In the genomic region with DNA sequence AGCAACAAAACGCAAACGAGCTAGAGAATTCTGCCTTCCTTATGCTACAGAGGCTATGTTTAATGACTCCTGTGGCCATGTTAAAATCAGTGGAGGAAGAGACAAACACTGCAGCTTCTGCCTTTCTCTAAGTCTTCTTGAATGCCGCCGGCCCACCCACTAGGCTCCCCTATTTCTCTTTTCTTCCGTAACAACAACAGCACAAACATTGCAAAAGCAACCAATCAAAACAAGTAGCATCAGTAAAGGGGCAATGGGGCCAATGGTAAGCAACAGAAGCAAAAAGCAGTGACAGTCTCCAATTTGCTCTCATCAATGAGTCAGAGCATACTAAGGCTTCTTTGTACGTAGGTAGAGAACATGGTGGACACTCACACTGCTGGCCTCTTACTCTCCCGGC, we compare ENCODE assay signal across 1 cellular context.
TF ChIP-seq lines count a peak whose summit lies in the region.

No MANE protein-coding gene starts in this region.

TF ChIP-seq in H1, 55 proteins besides CTCF, POLR2A, EP300 and RAD21:
- TF ChIP-seq, protein P1, sequence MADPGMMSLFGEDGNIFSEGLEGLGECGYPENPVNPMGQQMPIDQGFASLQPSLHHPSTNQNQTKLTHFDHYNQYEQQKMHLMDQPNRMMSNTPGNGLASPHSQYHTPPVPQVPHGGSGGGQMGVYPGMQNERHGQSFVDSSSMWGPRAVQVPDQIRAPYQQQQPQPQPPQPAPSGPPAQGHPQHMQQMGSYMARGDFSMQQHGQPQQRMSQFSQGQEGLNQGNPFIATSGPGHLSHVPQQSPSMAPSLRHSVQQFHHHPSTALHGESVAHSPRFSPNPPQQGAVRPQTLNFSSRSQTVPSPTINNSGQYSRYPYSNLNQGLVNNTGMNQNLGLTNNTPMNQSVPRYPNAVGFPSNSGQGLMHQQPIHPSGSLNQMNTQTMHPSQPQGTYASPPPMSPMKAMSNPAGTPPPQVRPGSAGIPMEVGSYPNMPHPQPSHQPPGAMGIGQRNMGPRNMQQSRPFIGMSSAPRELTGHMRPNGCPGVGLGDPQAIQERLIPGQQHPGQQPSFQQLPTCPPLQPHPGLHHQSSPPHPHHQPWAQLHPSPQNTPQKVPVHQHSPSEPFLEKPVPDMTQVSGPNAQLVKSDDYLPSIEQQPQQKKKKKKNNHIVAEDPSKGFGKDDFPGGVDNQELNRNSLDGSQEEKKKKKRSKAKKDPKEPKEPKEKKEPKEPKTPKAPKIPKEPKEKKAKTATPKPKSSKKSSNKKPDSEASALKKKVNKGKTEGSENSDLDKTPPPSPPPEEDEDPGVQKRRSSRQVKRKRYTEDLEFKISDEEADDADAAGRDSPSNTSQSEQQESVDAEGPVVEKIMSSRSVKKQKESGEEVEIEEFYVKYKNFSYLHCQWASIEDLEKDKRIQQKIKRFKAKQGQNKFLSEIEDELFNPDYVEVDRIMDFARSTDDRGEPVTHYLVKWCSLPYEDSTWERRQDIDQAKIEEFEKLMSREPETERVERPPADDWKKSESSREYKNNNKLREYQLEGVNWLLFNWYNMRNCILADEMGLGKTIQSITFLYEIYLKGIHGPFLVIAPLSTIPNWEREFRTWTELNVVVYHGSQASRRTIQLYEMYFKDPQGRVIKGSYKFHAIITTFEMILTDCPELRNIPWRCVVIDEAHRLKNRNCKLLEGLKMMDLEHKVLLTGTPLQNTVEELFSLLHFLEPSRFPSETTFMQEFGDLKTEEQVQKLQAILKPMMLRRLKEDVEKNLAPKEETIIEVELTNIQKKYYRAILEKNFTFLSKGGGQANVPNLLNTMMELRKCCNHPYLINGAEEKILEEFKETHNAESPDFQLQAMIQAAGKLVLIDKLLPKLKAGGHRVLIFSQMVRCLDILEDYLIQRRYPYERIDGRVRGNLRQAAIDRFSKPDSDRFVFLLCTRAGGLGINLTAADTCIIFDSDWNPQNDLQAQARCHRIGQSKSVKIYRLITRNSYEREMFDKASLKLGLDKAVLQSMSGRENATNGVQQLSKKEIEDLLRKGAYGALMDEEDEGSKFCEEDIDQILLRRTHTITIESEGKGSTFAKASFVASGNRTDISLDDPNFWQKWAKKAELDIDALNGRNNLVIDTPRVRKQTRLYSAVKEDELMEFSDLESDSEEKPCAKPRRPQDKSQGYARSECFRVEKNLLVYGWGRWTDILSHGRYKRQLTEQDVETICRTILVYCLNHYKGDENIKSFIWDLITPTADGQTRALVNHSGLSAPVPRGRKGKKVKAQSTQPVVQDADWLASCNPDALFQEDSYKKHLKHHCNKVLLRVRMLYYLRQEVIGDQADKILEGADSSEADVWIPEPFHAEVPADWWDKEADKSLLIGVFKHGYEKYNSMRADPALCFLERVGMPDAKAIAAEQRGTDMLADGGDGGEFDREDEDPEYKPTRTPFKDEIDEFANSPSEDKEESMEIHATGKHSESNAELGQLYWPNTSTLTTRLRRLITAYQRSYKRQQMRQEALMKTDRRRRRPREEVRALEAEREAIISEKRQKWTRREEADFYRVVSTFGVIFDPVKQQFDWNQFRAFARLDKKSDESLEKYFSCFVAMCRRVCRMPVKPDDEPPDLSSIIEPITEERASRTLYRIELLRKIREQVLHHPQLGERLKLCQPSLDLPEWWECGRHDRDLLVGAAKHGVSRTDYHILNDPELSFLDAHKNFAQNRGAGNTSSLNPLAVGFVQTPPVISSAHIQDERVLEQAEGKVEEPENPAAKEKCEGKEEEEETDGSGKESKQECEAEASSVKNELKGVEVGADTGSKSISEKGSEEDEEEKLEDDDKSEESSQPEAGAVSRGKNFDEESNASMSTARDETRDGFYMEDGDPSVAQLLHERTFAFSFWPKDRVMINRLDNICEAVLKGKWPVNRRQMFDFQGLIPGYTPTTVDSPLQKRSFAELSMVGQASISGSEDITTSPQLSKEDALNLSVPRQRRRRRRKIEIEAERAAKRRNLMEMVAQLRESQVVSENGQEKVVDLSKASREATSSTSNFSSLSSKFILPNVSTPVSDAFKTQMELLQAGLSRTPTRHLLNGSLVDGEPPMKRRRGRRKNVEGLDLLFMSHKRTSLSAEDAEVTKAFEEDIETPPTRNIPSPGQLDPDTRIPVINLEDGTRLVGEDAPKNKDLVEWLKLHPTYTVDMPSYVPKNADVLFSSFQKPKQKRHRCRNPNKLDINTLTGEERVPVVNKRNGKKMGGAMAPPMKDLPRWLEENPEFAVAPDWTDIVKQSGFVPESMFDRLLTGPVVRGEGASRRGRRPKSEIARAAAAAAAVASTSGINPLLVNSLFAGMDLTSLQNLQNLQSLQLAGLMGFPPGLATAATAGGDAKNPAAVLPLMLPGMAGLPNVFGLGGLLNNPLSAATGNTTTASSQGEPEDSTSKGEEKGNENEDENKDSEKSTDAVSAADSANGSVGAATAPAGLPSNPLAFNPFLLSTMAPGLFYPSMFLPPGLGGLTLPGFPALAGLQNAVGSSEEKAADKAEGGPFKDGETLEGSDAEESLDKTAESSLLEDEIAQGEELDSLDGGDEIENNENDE (IDR thresholded peaks at IDR 0.05; ENCODE audit: insufficient replicate concordance, low read length), result peak; percentile 19
- TF ChIP-seq RNF2 (IDR thresholded peaks at IDR 0.05; ENCODE audit: borderline replicate concordance, low read depth, low read length, missing control alignments, poor library complexity, severe bottlenecking) (no peak), CHD2 (IDR thresholded peaks at IDR 0.05; ENCODE audit: low read length) (no peak), POLR2AphosphoS5 (IDR thresholded peaks at IDR 0.05; ENCODE audit: low read depth, low read length) (peak; percentile 56; the same call in 1 of the 2 replicates), TAF1 (IDR thresholded peaks at IDR 0.05; ENCODE audit: low read depth, low read length) (0 out of 2 replicates have a peak, but pooled peaks have one; percentile 38), RFX5 (IDR thresholded peaks at IDR 0.05; ENCODE audit: borderline replicate concordance, low read depth, low read length) (peak; percentile 37; the same call in 1 of the 2 replicates), KDM1A (IDR thresholded peaks at IDR 0.05; ENCODE audit: borderline replicate concordance, low read length) (no peak), SIN3A (conservative IDR thresholded peaks at IDR 0.05 in 1 of 2, IDR thresholded peaks at IDR 0.05 in 1 of 2; ENCODE audit: low read depth in 1 of 2, low read length in 2 of 2) (no peak), JUN (IDR thresholded peaks at IDR 0.05; ENCODE audit: low read depth, low read length) (no peak), SRF (IDR thresholded peaks at IDR 0.05; ENCODE audit: low read depth, low read length) (no peak)
- TF ChIP-seq, protein P2, sequence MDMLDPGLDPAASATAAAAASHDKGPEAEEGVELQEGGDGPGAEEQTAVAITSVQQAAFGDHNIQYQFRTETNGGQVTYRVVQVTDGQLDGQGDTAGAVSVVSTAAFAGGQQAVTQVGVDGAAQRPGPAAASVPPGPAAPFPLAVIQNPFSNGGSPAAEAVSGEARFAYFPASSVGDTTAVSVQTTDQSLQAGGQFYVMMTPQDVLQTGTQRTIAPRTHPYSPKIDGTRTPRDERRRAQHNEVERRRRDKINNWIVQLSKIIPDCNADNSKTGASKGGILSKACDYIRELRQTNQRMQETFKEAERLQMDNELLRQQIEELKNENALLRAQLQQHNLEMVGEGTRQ (IDR thresholded peaks at IDR 0.05; ENCODE audit: low read length), result no peak
TF ChIP-seq in H1: peak in this region for 4.
